In genomic region chr4:69760455-69760854, GRCh38 we compare ENCODE assay signal across 9 cellular contexts. TPM values are rescaled to one million over a fixed set of nuclear protein-coding genes. Genes with fewer than 3 reads are reported as not detected.
A peak's percentile ranks its signal among the peaks of the same experiment; 100 is the strongest.
DNase-seq lines count a peak whose midpoint lies in the region; TF ChIP-seq lines count a peak whose summit lies in the region.
"Had no signal": no experiment of that assay in that cellular context is flagged by ENCODE, and none has a peak within 500 bp of the region (broad histone marks: within the 10 kb centered on the region; RNA-seq: fewer than 3 reads in every experiment).

TSS of gene SULT1B1 (minus strand) at chr4:69760620. CDS start at chr4:69755217, 5,403 bp downstream.

- no peak within 1 kb of the TSS for H3K4me2 ChIP-seq in Karpas-422 (ENCODE audit: low read depth, low read length, poor library complexity, severe bottlenecking)

- no peaks in the 10 kb centered on the region for H3K27me3 Mint-ChIP-seq in T-helper 1 cell treated with Interleukin-12 subunit alpha and Interleukin-12 subunit beta and Interleukin-4 antibody, amounts not matched to agents 30 μg/mL and 1 μg/mL, for 36 hours (ENCODE audit: low read depth)
- no peaks in the 10 kb centered on the region for H3K27me3 Mint-ChIP-seq in neural crest cell (ENCODE audit: low read depth)

- H3K36me3 ChIP-seq in colonic mucosa = no peaks in the 10 kb centered on the region
- H3K36me3 ChIP-seq in Karpas-422 (ENCODE audit: insufficient read depth, low read length) = no peaks in the 10 kb centered on the region

- intact Hi-C loops in colonic mucosa (cut with DNase I) = no loop called here

- H3K27ac ChIP-seq in colonic mucosa = peak within 1 kb of the TSS; percentile 79
- no peak within 1 kb of the TSS for H3K27ac ChIP-seq in Karpas-422 (ENCODE audit: low read length)

- H3K9me3 Mint-ChIP-seq in T-helper 1 cell treated with Interleukin-12 subunit alpha and Interleukin-12 subunit beta and Interleukin-4 antibody, amounts not matched to agents 30 μg/mL and 1 μg/mL, for 36 hours = no peaks in the 10 kb centered on the region
- H3K9me3 Mint-ChIP-seq in neural crest cell = no peaks in the 10 kb centered on the region

- peaks cover 11% of the 10 kb centered on the region for H3K36me3 Mint-ChIP-seq in T-helper 1 cell treated with Interleukin-12 subunit alpha and Interleukin-12 subunit beta and Interleukin-4 antibody, amounts not matched to agents 30 μg/mL and 1 μg/mL, for 36 hours (ENCODE audit: low read depth)
- no peaks in the 10 kb centered on the region for H3K36me3 Mint-ChIP-seq in neural crest cell (ENCODE audit: low read depth)

- H3K9ac ChIP-seq in colonic mucosa (ENCODE audit: low read depth in 2 of 2, low read length in 2 of 2) (peak within 1 kb of the TSS in 1 of 2 donors; percentile 83), Karpas-422 (ENCODE audit: low read length) (no peak within 1 kb of the TSS)

- peak within 1 kb of the TSS; percentile 24 for H3K4me3 ChIP-seq in colonic mucosa
- H3K4me3 ChIP-seq in Karpas-422 (ENCODE audit: low read length) = no peak within 1 kb of the TSS

- no peaks in the 10 kb centered on the region for H3K9me2 ChIP-seq in Karpas-422 (replicated peaks; ENCODE audit: insufficient read depth, low read length)

- peaks cover 5% of the 10 kb centered on the region for H3K4me1 ChIP-seq in colonic mucosa
- no peaks in the 10 kb centered on the region for H3K4me1 ChIP-seq in Karpas-422 (ENCODE audit: low read length)

- H3K27me3 ChIP-seq in colonic mucosa = no peaks in the 10 kb centered on the region
- no peaks in the 10 kb centered on the region for H3K27me3 ChIP-seq in Karpas-422 (ENCODE audit: low read length)

- no peak for TF ChIP-seq CTCF in colonic mucosa (IDR thresholded peaks at IDR 0.05)
- TF ChIP-seq CTCF in neural crest cell (conservative IDR thresholded peaks at IDR 0.05) = no peak

- no peaks in the 10 kb centered on the region for H3K9me3 ChIP-seq in colonic mucosa
- H3K9me3 ChIP-seq in Karpas-422 (ENCODE audit: low read length) = no peaks in the 10 kb centered on the region

- peak within 1 kb of the TSS; percentile 86 for H3K4me3 Mint-ChIP-seq in T-helper 1 cell treated with Interleukin-12 subunit alpha and Interleukin-12 subunit beta and Interleukin-4 antibody, amounts not matched to agents 30 μg/mL and 1 μg/mL, for 36 hours
- no peak within 1 kb of the TSS for H3K4me3 Mint-ChIP-seq in neural crest cell

- peaks cover 39% of the 10 kb centered on the region for H3K4me1 Mint-ChIP-seq in T-helper 1 cell treated with Interleukin-12 subunit alpha and Interleukin-12 subunit beta and Interleukin-4 antibody, amounts not matched to agents 30 μg/mL and 1 μg/mL, for 36 hours (ENCODE audit: low read depth)
- H3K4me1 Mint-ChIP-seq in neural crest cell = peaks cover 4% of the 10 kb centered on the region

- H3K27ac Mint-ChIP-seq in T-helper 1 cell treated with Interleukin-12 subunit alpha and Interleukin-12 subunit beta and Interleukin-4 antibody, amounts not matched to agents 30 μg/mL and 1 μg/mL, for 36 hours = peak within 1 kb of the TSS; percentile 95
- peak within 1 kb of the TSS; percentile 3 for H3K27ac Mint-ChIP-seq in neural crest cell (ENCODE audit: unreplicated experiment)

- DNase-seq in Daoy (ENCODE audit: low read depth) = peak; percentile 2
- DNase-seq in colonic mucosa = peak; percentile 85
- DNase-seq in neural crest cell (ENCODE audit: low read depth, low spot score) = no peak
- no peak for DNase-seq in NCI-H524 treated with DMSO at 0.1 percent for 48 hours (lab: John Stamatoyannopoulos, UW)
- no peak for DNase-seq in cortex of kidney (lab: John Stamatoyannopoulos, UW)
- no peak for DNase-seq in SHP77 treated with DMSO at 0.1 percent for 48 hours (lab: John Stamatoyannopoulos, UW)
- no peak for DNase-seq in Karpas-422
- DNase-seq: midbrain had no signal

- H3K79me2 ChIP-seq in Karpas-422 (ENCODE audit: low read length) = no peaks in the 10 kb centered on the region

- no peak within 1 kb of the TSS for H2AFZ ChIP-seq in Karpas-422 (ENCODE audit: low read length)

- H4K20me1 ChIP-seq in Karpas-422 (ENCODE audit: insufficient read depth, low read depth, low read length) = no peaks in the 10 kb centered on the region

RNA-seq across cellular contexts. Expression of gene SULT1B1, which starts in this region (rescaled TPM):
- total RNA-seq in Daoy (2014; rRNA removed; shearing (Covaris generic)) = 0.63 and 0.74 TPM in 2 replicates
- total RNA-seq in colonic mucosa (100 to 1,000 TPM; 129 to 323 TPM), neural crest cell (not detected in 2 replicates)
- total RNA-seq in Karpas-422 (2014; rRNA removed; shearing (Covaris generic); ENCODE audit: low replicate concordance) = not detected in 2 replicates

Comparison
In these comparisons a context has a peak if more than half of its experiments do, and no peak if none do; other contexts are left out.
1. RNA of gene SULT1B1 (total RNA-seq): 129 to 323 TPM in colonic mucosa; 0.63 to 0.74 TPM in Daoy, not detected in neural crest cell and not detected in Karpas-422; every median in the first group is over 10 times any median in the second.
2. Peak in DNase-seq in Daoy; RNA of the gene not detected or under 1 TPM.